ENCODE assay signal across 8 cellular contexts in genomic region chrX:140762061-140762460, GRCh38. TPM values are rescaled to one million over a fixed set of nuclear protein-coding genes. Genes with fewer than 3 reads are reported as not detected.
DNase-seq lines count a peak whose midpoint lies in the region; ATAC-seq and TF ChIP-seq lines count a peak whose summit lies in the region.

No MANE protein-coding gene starts in this region.

- no peak overlapping the region for H2BK15ac ChIP-seq in mesenchymal stem cell (ENCODE audit: low read depth, poor library complexity, severe bottlenecking)

- no peaks in the 10 kb centered on the region for H3K36me3 Mint-ChIP-seq in endodermal cell (ENCODE audit: low read depth)

- no peak overlapping the region for H2AFZ ChIP-seq in mesenchymal stem cell (ENCODE audit: low read depth, low read length)

- no peak overlapping the region for H3K14ac ChIP-seq in mesenchymal stem cell (ENCODE audit: low read length in 2 of 2)

- H4K91ac ChIP-seq in mesenchymal stem cell (ENCODE audit: low read length), result no peak overlapping the region

- H3K23ac ChIP-seq in mesenchymal stem cell (ENCODE audit: low read length in 2 of 2), result no peak overlapping the region

- peak; percentile 89 for TF ChIP-seq CTCF in endodermal cell (conservative IDR thresholded peaks at IDR 0.05)

- 10% methylated on average over 3 of the region's 7 CpGs; no CpG with 5 or more reads in 1 of the 2 experiments for WGBS in endodermal cell (ENCODE audit: insufficient coverage in 1 of 2, insufficient read length in 1 of 2), 2 experiments
- 0% methylated on average over 2 of the region's 7 CpGs for WGBS in mesenchymal stem cell

- H3K27ac ChIP-seq in endodermal cell (ENCODE audit: low read depth, low read length) (no peak overlapping the region), mesenchymal stem cell (ENCODE audit: low read length, poor library complexity, severe bottlenecking) (no peak overlapping the region)

- H3K36me3 ChIP-seq in endodermal cell (ENCODE audit: control insufficient read depth, insufficient read depth, low read length) (no peaks in the 10 kb centered on the region), mesenchymal stem cell (ENCODE audit: control insufficient read depth in 1 of 2, insufficient read depth in 2 of 2, low read depth in 1 of 2, low read length in 2 of 2) (no peaks in the 10 kb centered on the region)

- H4K8ac ChIP-seq in mesenchymal stem cell (ENCODE audit: low read length), result no peak overlapping the region

- DNase-seq in DMS153 treated with DMSO at 0.1 percent for 48 hours (lab: John Stamatoyannopoulos, UW; ENCODE audit: unreplicated experiment) (peak; percentile 46), DMS153 (lab: John Stamatoyannopoulos, UW) (no peak), SHP77 (lab: John Stamatoyannopoulos, UW) (peak; percentile 20 to 30), endodermal cell (peak; percentile 77), mesenchymal stem cell (peak; percentile 81)

- no peaks in the 10 kb centered on the region for H3K79me1 ChIP-seq in mesenchymal stem cell (replicated peaks; ENCODE audit: low read length, poor library complexity, severe bottlenecking)

- peak; percentile 64 for ATAC-seq in GM19372 (IDR thresholded peaks at IDR 0.05; ENCODE audit: low read depth, unreplicated experiment)
- peak; percentile 75 for ATAC-seq in HG03521 (IDR thresholded peaks at IDR 0.05; ENCODE audit: unreplicated experiment)
- no peak for ATAC-seq in HG03196 (IDR thresholded peaks at IDR 0.05; ENCODE audit: unreplicated experiment)

- H3K27me3 ChIP-seq in endodermal cell (ENCODE audit: control insufficient read depth, insufficient read depth, low read length, poor library complexity, severe bottlenecking) (no peaks in the 10 kb centered on the region), mesenchymal stem cell (ENCODE audit: control insufficient read depth in 1 of 2, insufficient read depth in 1 of 2, low read length in 2 of 2) (peaks cover 0 to 9% of the 10 kb centered on the region in 2 experiments)

- no peak overlapping the region for H2BK5ac ChIP-seq in mesenchymal stem cell (ENCODE audit: low read depth, low read length, poor library complexity, severe bottlenecking)

- H3K4ac ChIP-seq in mesenchymal stem cell (ENCODE audit: low read depth in 1 of 2, low read length in 2 of 2), result no peak overlapping the region

- H3K9ac ChIP-seq in endodermal cell (ENCODE audit: extremely low read depth, low read length, poor library complexity, severe bottlenecking) (no peak overlapping the region), mesenchymal stem cell (ENCODE audit: low read length) (peak overlapping the region; percentile 13)

- no peak overlapping the region for H3K18ac ChIP-seq in mesenchymal stem cell (ENCODE audit: low read depth in 1 of 2, low read length in 2 of 2)

- no peak overlapping the region for H2AK5ac ChIP-seq in mesenchymal stem cell (ENCODE audit: low read length, severe bottlenecking)

- no peak overlapping the region for H3K4me3 ChIP-seq in endodermal cell (ENCODE audit: low read length)
- no peak overlapping the region for H3K4me3 ChIP-seq in mesenchymal stem cell (ENCODE audit: insufficient read depth in 1 of 2, low read depth in 1 of 2, low read length in 2 of 2)

- H3K9me3 Mint-ChIP-seq in endodermal cell, result no peaks in the 10 kb centered on the region

- no peaks in the 10 kb centered on the region for H3K4me1 Mint-ChIP-seq in endodermal cell

- peaks cover 32% of the 10 kb centered on the region for H3K27me3 Mint-ChIP-seq in endodermal cell (ENCODE audit: insufficient read depth)

- H3K9me3 ChIP-seq in endodermal cell (ENCODE audit: control insufficient read depth, low read length), result no peaks in the 10 kb centered on the region
- H3K9me3 ChIP-seq in mesenchymal stem cell (ENCODE audit: control insufficient read depth, low read length), result no peaks in the 10 kb centered on the region

- H3K4me1 ChIP-seq in endodermal cell (ENCODE audit: control insufficient read depth, insufficient read depth, low read length) (no peaks in the 10 kb centered on the region), mesenchymal stem cell (ENCODE audit: control insufficient read depth, insufficient read depth, low read depth, low read length) (no peaks in the 10 kb centered on the region)

- no peak overlapping the region for H3K27ac Mint-ChIP-seq in endodermal cell

- no peak overlapping the region for H3K4me3 Mint-ChIP-seq in endodermal cell

- H3K4me2 ChIP-seq in mesenchymal stem cell (ENCODE audit: low read length, poor library complexity, severe bottlenecking), result no peak overlapping the region

- H2BK120ac ChIP-seq in mesenchymal stem cell (ENCODE audit: low read depth, low read length), result no peak overlapping the region

- H2BK12ac ChIP-seq in mesenchymal stem cell (ENCODE audit: low read length in 2 of 2), result no peak overlapping the region

RNA-seq across cellular contexts. Expression of gene LINC00632, which starts 52.5 kb away (rescaled TPM):
- 100 to 1,000 TPM; 168 to 247 TPM for total RNA-seq in endodermal cell
- 242 TPM for polyA plus RNA-seq in endodermal cell (2013, experiment 1 of 2)
- 251 TPM for polyA plus RNA-seq in endodermal cell (2013, experiment 2 of 2)
- polyA plus RNA-seq in mesenchymal stem cell (2013, experiment 1 of 2), result 73.7 TPM
- 75.8 TPM for polyA plus RNA-seq in mesenchymal stem cell (2013, experiment 2 of 2)
